ENCODE assay signal across 1 cellular context in genomic region chr9:136777359-136777758, GRCh38.
TF ChIP-seq lines count a peak whose summit lies in the region.

No MANE protein-coding gene starts in this region.

TF ChIP-seq in K562, 482 proteins besides CTCF, POLR2A, EP300 and RAD21:
- no peak for TF ChIP-seq FOXK2 (conservative IDR thresholded peaks at IDR 0.05 in 1 of 2, IDR thresholded peaks at IDR 0.05 in 1 of 2; ENCODE audit: low read depth in 2 of 2)
- TF ChIP-seq, protein P1, sequence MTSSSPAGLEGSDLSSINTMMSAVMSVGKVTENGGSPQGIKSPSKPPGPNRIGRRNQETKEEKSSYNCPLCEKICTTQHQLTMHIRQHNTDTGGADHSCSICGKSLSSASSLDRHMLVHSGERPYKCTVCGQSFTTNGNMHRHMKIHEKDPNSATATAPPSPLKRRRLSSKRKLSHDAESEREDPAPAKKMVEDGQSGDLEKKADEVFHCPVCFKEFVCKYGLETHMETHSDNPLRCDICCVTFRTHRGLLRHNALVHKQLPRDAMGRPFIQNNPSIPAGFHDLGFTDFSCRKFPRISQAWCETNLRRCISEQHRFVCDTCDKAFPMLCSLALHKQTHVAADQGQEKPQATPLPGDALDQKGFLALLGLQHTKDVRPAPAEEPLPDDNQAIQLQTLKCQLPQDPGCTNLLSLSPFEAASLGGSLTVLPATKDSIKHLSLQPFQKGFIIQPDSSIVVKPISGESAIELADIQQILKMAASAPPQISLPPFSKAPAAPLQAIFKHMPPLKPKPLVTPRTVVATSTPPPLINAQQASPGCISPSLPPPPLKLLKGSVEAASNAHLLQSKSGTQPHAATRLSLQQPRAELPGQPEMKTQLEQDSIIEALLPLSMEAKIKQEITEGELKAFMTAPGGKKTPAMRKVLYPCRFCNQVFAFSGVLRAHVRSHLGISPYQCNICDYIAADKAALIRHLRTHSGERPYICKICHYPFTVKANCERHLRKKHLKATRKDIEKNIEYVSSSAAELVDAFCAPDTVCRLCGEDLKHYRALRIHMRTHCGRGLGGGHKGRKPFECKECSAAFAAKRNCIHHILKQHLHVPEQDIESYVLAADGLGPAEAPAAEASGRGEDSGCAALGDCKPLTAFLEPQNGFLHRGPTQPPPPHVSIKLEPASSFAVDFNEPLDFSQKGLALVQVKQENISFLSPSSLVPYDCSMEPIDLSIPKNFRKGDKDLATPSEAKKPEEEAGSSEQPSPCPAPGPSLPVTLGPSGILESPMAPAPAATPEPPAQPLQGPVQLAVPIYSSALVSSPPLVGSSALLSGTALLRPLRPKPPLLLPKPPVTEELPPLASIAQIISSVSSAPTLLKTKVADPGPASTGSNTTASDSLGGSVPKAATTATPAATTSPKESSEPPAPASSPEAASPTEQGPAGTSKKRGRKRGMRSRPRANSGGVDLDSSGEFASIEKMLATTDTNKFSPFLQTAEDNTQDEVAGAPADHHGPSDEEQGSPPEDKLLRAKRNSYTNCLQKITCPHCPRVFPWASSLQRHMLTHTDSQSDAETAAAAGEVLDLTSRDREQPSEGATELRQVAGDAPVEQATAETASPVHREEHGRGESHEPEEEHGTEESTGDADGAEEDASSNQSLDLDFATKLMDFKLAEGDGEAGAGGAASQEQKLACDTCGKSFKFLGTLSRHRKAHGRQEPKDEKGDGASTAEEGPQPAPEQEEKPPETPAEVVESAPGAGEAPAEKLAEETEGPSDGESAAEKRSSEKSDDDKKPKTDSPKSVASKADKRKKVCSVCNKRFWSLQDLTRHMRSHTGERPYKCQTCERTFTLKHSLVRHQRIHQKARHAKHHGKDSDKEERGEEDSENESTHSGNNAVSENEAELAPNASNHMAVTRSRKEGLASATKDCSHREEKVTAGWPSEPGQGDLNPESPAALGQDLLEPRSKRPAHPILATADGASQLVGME (CRISPR knock-in tag; IDR thresholded peaks at IDR 0.05) = no peak
- no peak for TF ChIP-seq PTTG1 (tag; IDR thresholded peaks at IDR 0.05; ENCODE audit: low read depth)
- TF ChIP-seq, protein P2, sequence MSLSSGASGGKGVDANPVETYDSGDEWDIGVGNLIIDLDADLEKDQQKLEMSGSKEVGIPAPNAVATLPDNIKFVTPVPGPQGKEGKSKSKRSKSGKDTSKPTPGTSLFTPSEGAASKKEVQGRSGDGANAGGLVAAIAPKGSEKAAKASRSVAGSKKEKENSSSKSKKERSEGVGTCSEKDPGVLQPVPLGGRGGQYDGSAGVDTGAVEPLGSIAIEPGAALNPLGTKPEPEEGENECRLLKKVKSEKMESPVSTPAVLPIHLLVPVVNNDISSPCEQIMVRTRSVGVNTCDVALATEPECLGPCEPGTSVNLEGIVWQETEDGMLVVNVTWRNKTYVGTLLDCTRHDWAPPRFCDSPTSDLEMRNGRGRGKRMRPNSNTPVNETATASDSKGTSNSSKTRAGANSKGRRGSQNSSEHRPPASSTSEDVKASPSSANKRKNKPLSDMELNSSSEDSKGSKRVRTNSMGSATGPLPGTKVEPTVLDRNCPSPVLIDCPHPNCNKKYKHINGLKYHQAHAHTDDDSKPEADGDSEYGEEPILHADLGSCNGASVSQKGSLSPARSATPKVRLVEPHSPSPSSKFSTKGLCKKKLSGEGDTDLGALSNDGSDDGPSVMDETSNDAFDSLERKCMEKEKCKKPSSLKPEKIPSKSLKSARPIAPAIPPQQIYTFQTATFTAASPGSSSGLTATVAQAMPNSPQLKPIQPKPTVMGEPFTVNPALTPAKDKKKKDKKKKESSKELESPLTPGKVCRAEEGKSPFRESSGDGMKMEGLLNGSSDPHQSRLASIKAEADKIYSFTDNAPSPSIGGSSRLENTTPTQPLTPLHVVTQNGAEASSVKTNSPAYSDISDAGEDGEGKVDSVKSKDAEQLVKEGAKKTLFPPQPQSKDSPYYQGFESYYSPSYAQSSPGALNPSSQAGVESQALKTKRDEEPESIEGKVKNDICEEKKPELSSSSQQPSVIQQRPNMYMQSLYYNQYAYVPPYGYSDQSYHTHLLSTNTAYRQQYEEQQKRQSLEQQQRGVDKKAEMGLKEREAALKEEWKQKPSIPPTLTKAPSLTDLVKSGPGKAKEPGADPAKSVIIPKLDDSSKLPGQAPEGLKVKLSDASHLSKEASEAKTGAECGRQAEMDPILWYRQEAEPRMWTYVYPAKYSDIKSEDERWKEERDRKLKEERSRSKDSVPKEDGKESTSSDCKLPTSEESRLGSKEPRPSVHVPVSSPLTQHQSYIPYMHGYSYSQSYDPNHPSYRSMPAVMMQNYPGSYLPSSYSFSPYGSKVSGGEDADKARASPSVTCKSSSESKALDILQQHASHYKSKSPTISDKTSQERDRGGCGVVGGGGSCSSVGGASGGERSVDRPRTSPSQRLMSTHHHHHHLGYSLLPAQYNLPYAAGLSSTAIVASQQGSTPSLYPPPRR (CRISPR knock-in tag; IDR thresholded peaks at IDR 0.05; ENCODE audit: borderline replicate concordance) = no peak
- TF ChIP-seq ILK (tag; IDR thresholded peaks at IDR 0.05; ENCODE audit: borderline replicate concordance, low read depth) = no peak
